In genomic region chr10:13745271-13745670, GRCh38 we compare ENCODE assay signal across 2 cellular contexts.
TF ChIP-seq lines count a peak whose summit lies in the region.

No MANE protein-coding gene starts in this region.

TF ChIP-seq in IMR-90, 13 proteins besides CTCF, POLR2A, EP300 and RAD21 (continued from another document):
- TF ChIP-seq ELK1 (IDR thresholded peaks at IDR 0.05; ENCODE audit: borderline replicate concordance, low read depth, low read length), result no peak
- no peak for TF ChIP-seq MAFK (IDR thresholded peaks at IDR 0.05; ENCODE audit: low read depth, low read length)
- TF ChIP-seq RFX5 (IDR thresholded peaks at IDR 0.05; ENCODE audit: low read depth, low read length), result no peak
- no peak for TF ChIP-seq RCOR1 (IDR thresholded peaks at IDR 0.05; ENCODE audit: insufficient replicate concordance, low read length)
- TF ChIP-seq, protein P1, sequence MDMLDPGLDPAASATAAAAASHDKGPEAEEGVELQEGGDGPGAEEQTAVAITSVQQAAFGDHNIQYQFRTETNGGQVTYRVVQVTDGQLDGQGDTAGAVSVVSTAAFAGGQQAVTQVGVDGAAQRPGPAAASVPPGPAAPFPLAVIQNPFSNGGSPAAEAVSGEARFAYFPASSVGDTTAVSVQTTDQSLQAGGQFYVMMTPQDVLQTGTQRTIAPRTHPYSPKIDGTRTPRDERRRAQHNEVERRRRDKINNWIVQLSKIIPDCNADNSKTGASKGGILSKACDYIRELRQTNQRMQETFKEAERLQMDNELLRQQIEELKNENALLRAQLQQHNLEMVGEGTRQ (IDR thresholded peaks at IDR 0.05; ENCODE audit: low read depth, low read length), result no peak
- no peak for TF ChIP-seq SMC3 (IDR thresholded peaks at IDR 0.05; ENCODE audit: low read depth, low read length)
- no peak for TF ChIP-seq BHLHE40 (IDR thresholded peaks at IDR 0.05; ENCODE audit: low read depth, low read length)
- no peak for TF ChIP-seq FOS (IDR thresholded peaks at IDR 0.05; ENCODE audit: low read depth, low read length)
- no peak for TF ChIP-seq CEBPB (IDR thresholded peaks at IDR 0.05; ENCODE audit: low read depth, low read length)

TF ChIP-seq in GM12878, 131 proteins besides CTCF, POLR2A, EP300 and RAD21 (continued from another document):
- TF ChIP-seq RELA (IDR thresholded peaks at IDR 0.05; ENCODE audit: borderline replicate concordance, partially characterized antibody) (no peak), BHLHE40 (IDR thresholded peaks at IDR 0.05; ENCODE audit: borderline replicate concordance in 1 of 2, low read depth in 2 of 2, low read length in 1 of 2) (no peak)
